Comparison of ENCODE assay signal across 13 cellular contexts in genomic region chr12:122402264-122402663, GRCh38.
"Had no signal": no experiment of that assay in that cellular context is flagged by ENCODE, and none has a peak within 500 bp of the region (broad histone marks: within the 10 kb centered on the region; RNA-seq: fewer than 3 reads in every experiment).

No MANE protein-coding gene starts in this region.

- H3K36me3 ChIP-seq: left ventricle myocardium inferior had no signal

- ATAC-seq: activated T-cell treated with anti-CD3 and anti-CD28 coated beads, Interleukin-2, amount 50 U/mL, for 4 hours; natural killer cell treated with Interleukin-12 subunit alpha and Interleukin-12 subunit beta and Interleukin-15 and Interleukin-18, amount 100 ng/mL, for 72 hours had no signal

- H3K4me3 ChIP-seq: left ventricle myocardium inferior had no signal

- DNase-seq: activated CD4-positive, alpha-beta memory T cell treated with anti-CD3 and anti-CD28 coated beads for 36 hours; activated effector memory CD4-positive, alpha-beta T cell treated with anti-CD3 and anti-CD28 coated beads, Interleukin-2, amount 50 U/mL, for 16 hours; activated naive CD8-positive, alpha-beta T cell treated with anti-CD3 and anti-CD28 coated beads, Interleukin-2, amount 10 ng/mL, durations not matched to agents 7 days and 5 days; activated T-cell treated with anti-CD3 and anti-CD28 coated beads, Interleukin-2, amount 50 U/mL, for 4 hours; anterior cingulate cortex; kidney; left ventricle myocardium inferior; mesenchymal stem cell; nucleus accumbens; small intestine; substantia nigra had no signal

- H3K36me3 Mint-ChIP-seq: natural killer cell treated with Interleukin-12 subunit alpha and Interleukin-12 subunit beta and Interleukin-15 and Interleukin-18, amount 100 ng/mL, for 72 hours had no signal

- H3K9me3 ChIP-seq: left ventricle myocardium inferior had no signal

- H3K9me3 Mint-ChIP-seq: activated CD4-positive, alpha-beta memory T cell treated with anti-CD3 and anti-CD28 coated beads for 36 hours; activated naive CD8-positive, alpha-beta T cell treated with anti-CD3 and anti-CD28 coated beads, Interleukin-2, amount 10 ng/mL, durations not matched to agents 7 days and 5 days; activated T-cell treated with anti-CD3 and anti-CD28 coated beads, Interleukin-2, amount 50 U/mL, for 4 hours; natural killer cell treated with Interleukin-12 subunit alpha and Interleukin-12 subunit beta and Interleukin-15 and Interleukin-18, amount 100 ng/mL, for 72 hours; T-helper 2 cell treated with Interferon-gamma antibody and Interleukin-4, amounts not matched to agents 5 μg/mL and 100 μg/mL, for 36 hours had no signal

- H3K4me3 Mint-ChIP-seq: activated naive CD8-positive, alpha-beta T cell treated with anti-CD3 and anti-CD28 coated beads, Interleukin-2, amount 10 ng/mL, durations not matched to agents 7 days and 5 days; activated T-cell treated with anti-CD3 and anti-CD28 coated beads, Interleukin-2, amount 50 U/mL, for 4 hours; natural killer cell treated with Interleukin-12 subunit alpha and Interleukin-12 subunit beta and Interleukin-15 and Interleukin-18, amount 100 ng/mL, for 72 hours; T-helper 2 cell treated with Interferon-gamma antibody and Interleukin-4, amounts not matched to agents 5 μg/mL and 100 μg/mL, for 36 hours had no signal

- H3K27me3 Mint-ChIP-seq: activated CD4-positive, alpha-beta memory T cell treated with anti-CD3 and anti-CD28 coated beads for 36 hours; activated naive CD8-positive, alpha-beta T cell treated with anti-CD3 and anti-CD28 coated beads, Interleukin-2, amount 10 ng/mL, durations not matched to agents 7 days and 5 days; natural killer cell treated with Interleukin-12 subunit alpha and Interleukin-12 subunit beta and Interleukin-15 and Interleukin-18, amount 100 ng/mL, for 72 hours had no signal

- H3K27ac Mint-ChIP-seq: activated naive CD8-positive, alpha-beta T cell treated with anti-CD3 and anti-CD28 coated beads, Interleukin-2, amount 10 ng/mL, durations not matched to agents 7 days and 5 days had no signal
